Comparison of ENCODE assay signal across 20 cellular contexts in genomic region chr5:29389993-29390392, GRCh38.
"Had no signal": no experiment of that assay in that cellular context is flagged by ENCODE, and none has a peak within 500 bp of the region (broad histone marks: within the 10 kb centered on the region; RNA-seq: fewer than 3 reads in every experiment).

No MANE protein-coding gene starts in this region.

- H3K36me3 Mint-ChIP-seq: mesothelial cell of epicardium; naive B cell; naive thymus-derived CD8-positive, alpha-beta T cell had no signal

- H3K4me1 Mint-ChIP-seq: mesothelial cell of epicardium; naive B cell; naive thymus-derived CD8-positive, alpha-beta T cell had no signal

- DNase-seq: dermis blood vessel endothelial cell; dorsolateral prefrontal cortex; effector CD4-positive, alpha-beta T cell; effector memory CD4-positive, alpha-beta T cell; foreskin keratinocyte; glutamatergic neuron; head of caudate nucleus; heart right ventricle; hippocampal formation; left cardiac atrium; left ventricle myocardium superior; lower lobe of right lung; mesenchymal stem cell; mucosa of descending colon; naive B cell; naive thymus-derived CD8-positive, alpha-beta T cell had no signal

- H3K4me3 ChIP-seq: coronary artery, dorsolateral prefrontal cortex, esophagus muscularis mucosa, heart right ventricle, left lung, lower lobe of right lung, mucosa of descending colon had no signal

- ATAC-seq: foreskin keratinocyte, heart right ventricle, left cardiac atrium, left lung, left ventricle myocardium superior, mucosa of descending colon had no signal

- H3K27me3 Mint-ChIP-seq: naive B cell; naive thymus-derived CD8-positive, alpha-beta T cell had no signal

- H3K4me3 Mint-ChIP-seq: mesothelial cell of epicardium; naive B cell; naive thymus-derived CD8-positive, alpha-beta T cell had no signal

- H3K27ac Mint-ChIP-seq: mesothelial cell of epicardium; naive B cell; naive thymus-derived CD8-positive, alpha-beta T cell had no signal

- H3K4me1 ChIP-seq: esophagus muscularis mucosa, foreskin keratinocyte, heart right ventricle, left lung, lower lobe of right lung had no signal

- H3K27ac ChIP-seq: coronary artery, dorsolateral prefrontal cortex, esophagus muscularis mucosa, foreskin keratinocyte, heart right ventricle, left lung, lower lobe of right lung had no signal

- H3K9me3 ChIP-seq: esophagus muscularis mucosa, lower lobe of right lung had no signal

- H3K27me3 ChIP-seq: esophagus muscularis mucosa, foreskin keratinocyte, heart right ventricle, left lung had no signal

- H3K36me3 ChIP-seq: esophagus muscularis mucosa, heart right ventricle, left lung, lower lobe of right lung had no signal
